ENCODE assay signal across 17 cellular contexts in genomic region chr11:86101493-86101892, GRCh38. TPM values are rescaled to one million over a fixed set of nuclear protein-coding genes. Genes with fewer than 3 reads are reported as not detected.
DNase-seq lines count a peak whose midpoint lies in the region; FAIRE-seq and TF ChIP-seq lines count a peak whose summit lies in the region.
"Had no signal": no experiment of that assay in that cellular context is flagged by ENCODE, and none has a peak within 500 bp of the region (broad histone marks: within the 10 kb centered on the region; RNA-seq: fewer than 3 reads in every experiment).

No MANE protein-coding gene starts in this region.

- DNase-seq in EH (ENCODE audit: low read depth): peak; percentile 63
- peak; percentile 73 for DNase-seq in NCI-H69 (lab: John Stamatoyannopoulos, UW)
- DNase-seq in astrocyte of the spinal cord (ENCODE audit: low read depth, low spot score): peak; percentile 49
- peak; percentile 52 for DNase-seq in kidney glomerular epithelial cell (lab: John Stamatoyannopoulos, UW)
- DNase-seq in GM12891 (ENCODE audit: insufficient read length, low spot score): no peak
- no peak for DNase-seq in NCI-H2107 (lab: John Stamatoyannopoulos, UW)
- DNase-seq in GM20000 (ENCODE audit: low spot score): no peak
- no peak for DNase-seq in nucleus accumbens (lab: John Stamatoyannopoulos, UW)
- DNase-seq: activated gamma-delta T cell; adrenal gland; CD8-positive, alpha-beta memory T cell; effector CD8-positive, alpha-beta T cell; SHP77 treated with DMSO at 0.1 percent for 48 hours; stimulated activated CD4-positive, alpha-beta T cell treated with anti-CD3 and anti-CD28 coated beads, Interleukin-15, amount 100 ng/mL, for 24 hours had no signal

- no peak overlapping the region for H3K4me3 ChIP-seq in astrocyte of the spinal cord (ENCODE audit: low read depth, low read length)
- H3K4me3 ChIP-seq: adrenal gland, lung, right atrium auricular region had no signal

- TF ChIP-seq CTCF in astrocyte of the spinal cord (IDR thresholded peaks at IDR 0.05; ENCODE audit: low read depth, low read length) (no peak), GM20000 (IDR thresholded peaks at IDR 0.05; ENCODE audit: extremely low read depth, missing control alignments) (no peak)

- TF ChIP-seq POLR2A in GM12891 (IDR thresholded peaks at IDR 0.05; ENCODE audit: low read depth, low read length): no peak

- FAIRE-seq in GM12891 (lab: Jason Lieb, UNC): no peak
- FAIRE-seq: islet of Langerhans had no signal

- in situ Hi-C loops in astrocyte of the spinal cord (cut with HindIII; ENCODE audit: low sequenced_read_pairs): no loop called here

TF ChIP-seq in GM12891, 5 proteins besides CTCF, POLR2A, EP300 and RAD21:
- TF ChIP-seq POU2F2 (IDR thresholded peaks at IDR 0.05; ENCODE audit: low read depth, low read length) (no peak), PAX5 (IDR thresholded peaks at IDR 0.05; ENCODE audit: insufficient read depth, low read length, severe bottlenecking) (no peak), SPI1 (IDR thresholded peaks at IDR 0.05; ENCODE audit: low read depth, low read length) (no peak), POLR2AphosphoS5 (IDR thresholded peaks at IDR 0.05; ENCODE audit: low read depth, low read length) (no peak), TAF1 (IDR thresholded peaks at IDR 0.05; ENCODE audit: low read depth, low read length) (no peak)

RNA-seq across cellular contexts. Expression of gene PICALM, which starts 32.6 kb away (rescaled TPM):
- 14.8 TPM for polyA plus RNA-seq in GM12891 (2012; ENCODE audit: low read depth, missing spikeins)

Comparison
In these comparisons a context has a peak if more than half of its experiments do, and no peak if none do; other contexts are left out.
1. DNase-seq: peak in EH (single experiment), NCI-H69 (single experiment), astrocyte of the spinal cord (single experiment) and kidney glomerular epithelial cell (single experiment); none in GM12891 (single experiment), NCI-H2107 (single experiment), GM20000 (single experiment) and nucleus accumbens (0 of 56).